8 cellular contexts compared by ENCODE assay signal in genomic region chr1:145918992-145919939, GRCh38. TPM values are rescaled to one million over a fixed set of nuclear protein-coding genes. Genes with fewer than 3 reads are reported as not detected.
A peak's percentile ranks its signal among the peaks of the same experiment; 100 is the strongest.
DNase-seq lines count a peak whose midpoint lies in the region; ATAC-seq and TF ChIP-seq lines count a peak whose summit lies in the region.

No MANE protein-coding gene starts in this region.

- H3K4me1 ChIP-seq in ectodermal cell (ENCODE audit: control insufficient read depth, insufficient read depth, low read length) (no peaks in the 10 kb centered on the region), lower lobe of right lung (peaks cover 26% of the 10 kb centered on the region)

- no peak for TF ChIP-seq CTCF in lower lobe of right lung (IDR thresholded peaks at IDR 0.05)

- 10 to 11% methylated on average over 33 of the region's 33 CpGs for WGBS in ectodermal cell, 2 experiments

- peak; percentile 28 for TF ChIP-seq POLR2A in GM19099 (IDR thresholded peaks at IDR 0.05; ENCODE audit: extremely low read depth, insufficient read length, low read depth)

- H3K27me3 ChIP-seq in ectodermal cell (ENCODE audit: control insufficient read depth, insufficient read depth, low read length, poor library complexity, severe bottlenecking) (no peaks in the 10 kb centered on the region), lower lobe of right lung (ENCODE audit: low read depth) (no peaks in the 10 kb centered on the region)

- DNase-seq in CMK (ENCODE audit: low read depth) (peak; percentile 45), HS-27A (ENCODE audit: low read depth) (peak; percentile 17), SK-N-MC (ENCODE audit: low read depth, low spot score) (no peak), lower lobe of right lung (peak; percentile 83), NCI-H524 treated with DMSO at 0.1 percent for 48 hours (lab: John Stamatoyannopoulos, UW) (no peak)

- no peaks in the 10 kb centered on the region for H3K9me3 ChIP-seq in SK-N-MC (ENCODE audit: low read depth, low read length)
- H3K9me3 ChIP-seq in ectodermal cell (ENCODE audit: control insufficient read depth, low read length) = no peaks in the 10 kb centered on the region
- H3K9me3 ChIP-seq in lower lobe of right lung = no peaks in the 10 kb centered on the region

- ATAC-seq in lower lobe of right lung = peak; percentile 67 to 71

- peak overlapping the region; percentile 84 for H3K27ac ChIP-seq in SK-N-MC
- H3K27ac ChIP-seq in ectodermal cell (ENCODE audit: insufficient read depth, low read depth, low read length, poor library complexity, severe bottlenecking) = no peak overlapping the region
- H3K27ac ChIP-seq in lower lobe of right lung = peak overlapping the region; percentile 79
- H3K27ac ChIP-seq in temporal lobe (ENCODE audit: low read depth, low read length) = peak overlapping the region; percentile 70

- H3K4me3 ChIP-seq in SK-N-MC (peak overlapping the region; percentile 90), ectodermal cell (ENCODE audit: insufficient read depth, low read depth, low read length) (peak overlapping the region; percentile 70), lower lobe of right lung (peak overlapping the region; percentile 91)

- peak overlapping the region; percentile 87 for H3K9ac ChIP-seq in SK-N-MC (ENCODE audit: insufficient read length)

- H3K36me3 ChIP-seq in SK-N-MC (ENCODE audit: insufficient read depth, low read length) = peaks cover 9% of the 10 kb centered on the region
- peaks cover 5% of the 10 kb centered on the region for H3K36me3 ChIP-seq in ectodermal cell (ENCODE audit: control insufficient read depth, insufficient read depth, low read length)
- H3K36me3 ChIP-seq in lower lobe of right lung = peaks cover 45% of the 10 kb centered on the region

- intact Hi-C loops in lower lobe of right lung (cut with DNase I) = no loop called here

RNA-seq across cellular contexts. Expression of gene PEX11B, which starts 0.7 kb away (rescaled TPM):
- polyA plus RNA-seq in ectodermal cell (2013, experiment 1 of 4) = 16.3 TPM
- polyA plus RNA-seq in ectodermal cell (2013, experiment 2 of 4) = 18.6 TPM
- 19.3 TPM for polyA plus RNA-seq in ectodermal cell (2013, experiment 3 of 4)
- 17.9 TPM for polyA plus RNA-seq in ectodermal cell (2013, experiment 4 of 4)
- 28.6 TPM for total RNA-seq in lower lobe of right lung
- total RNA-seq in temporal lobe = 32.5 TPM

RNA-seq across cellular contexts. Expression of gene RBM8A, which starts 8.0 kb away (rescaled TPM):
- 260 TPM for polyA plus RNA-seq in ectodermal cell (2013, experiment 1 of 4)
- 269 TPM for polyA plus RNA-seq in ectodermal cell (2013, experiment 2 of 4)
- 163 TPM for polyA plus RNA-seq in ectodermal cell (2013, experiment 3 of 4)
- polyA plus RNA-seq in ectodermal cell (2013, experiment 4 of 4) = 185 TPM
- 109 TPM for total RNA-seq in lower lobe of right lung
- 71.3 TPM for total RNA-seq in temporal lobe

RNA-seq across cellular contexts. Expression of gene ITGA10, which starts 9.4 kb away (rescaled TPM):
- 0.11 TPM for polyA plus RNA-seq in ectodermal cell (2013, experiment 1 of 4)
- polyA plus RNA-seq in ectodermal cell (2013, experiment 2 of 4) = 0.32 TPM
- polyA plus RNA-seq in ectodermal cell (2013, experiment 3 of 4) = 0.11 TPM
- polyA plus RNA-seq in ectodermal cell (2013, experiment 4 of 4) = 0.24 TPM
- total RNA-seq in lower lobe of right lung = 7.7 TPM
- 0.49 TPM for total RNA-seq in temporal lobe

RNA-seq across cellular contexts. Expression of gene ANKRD35, which starts 33.6 kb away (rescaled TPM):
- polyA plus RNA-seq in ectodermal cell (2013, experiment 1 of 4) = 3.4 TPM
- polyA plus RNA-seq in ectodermal cell (2013, experiment 2 of 4) = 2.5 TPM
- polyA plus RNA-seq in ectodermal cell (2013, experiment 3 of 4) = 1.9 TPM
- 1.8 TPM for polyA plus RNA-seq in ectodermal cell (2013, experiment 4 of 4)
- total RNA-seq in lower lobe of right lung (1.5 TPM), temporal lobe (1.7 TPM)

RNA-seq across cellular contexts. Expression of gene LIX1L, which starts 38.6 kb away (rescaled TPM):
- 13.3 TPM for polyA plus RNA-seq in ectodermal cell (2013, experiment 1 of 4)
- 9.4 TPM for polyA plus RNA-seq in ectodermal cell (2013, experiment 2 of 4)
- polyA plus RNA-seq in ectodermal cell (2013, experiment 3 of 4) = 7.8 TPM
- 9.4 TPM for polyA plus RNA-seq in ectodermal cell (2013, experiment 4 of 4)
- total RNA-seq in lower lobe of right lung (30.9 TPM), temporal lobe (22.4 TPM)

Comparison
In these comparisons a context has a peak if more than half of its experiments do, and no peak if none do; other contexts are left out.
1. DNase-seq: peak in CMK (single experiment), HS-27A (single experiment) and lower lobe of right lung (single experiment); none in SK-N-MC (single experiment) and NCI-H524 treated with DMSO at 0.1 percent for 48 hours (single experiment).
2. Peak in every context shown above with its lines, with median percentiles within 50 percentile points of each other: H3K4me3 ChIP-seq.